ENCODE assay signal across 8 cellular contexts in genomic region chr22:36365020-36365411, GRCh38. TPM values are rescaled to one million over a fixed set of nuclear protein-coding genes. Genes with fewer than 3 reads are reported as not detected.
A peak's percentile ranks its signal among the peaks of the same experiment; 100 is the strongest.
DNase-seq lines count a peak whose midpoint lies in the region; ATAC-seq and TF ChIP-seq lines count a peak whose summit lies in the region.

No MANE protein-coding gene starts in this region.

- no peak for TF ChIP-seq CTCF in Calu3 (IDR thresholded peaks at IDR 0.05; ENCODE audit: unreplicated experiment)
- TF ChIP-seq CTCF in activated CD8-positive, alpha-beta T cell treated with anti-CD3 and anti-CD28 coated beads for 36 hours (IDR thresholded peaks at IDR 0.05) = no peak
- TF ChIP-seq CTCF in neural progenitor cell (IDR thresholded peaks at IDR 0.05) = no peak

- H3K4me2 ChIP-seq in neural progenitor cell = no peak overlapping the region

- CTCF ChIA-PET in Calu3 (lab: Charles Lee) = interaction anchor here (0.6 to 1.1 kb wide), 12 partner anchors 8 to 105 kb away, joined by 3 to 8 read pairs (median 4); partner anchors contain the start of gene MYH9
- CTCF ChIA-PET in activated CD8-positive, alpha-beta T cell treated with anti-CD3 and anti-CD28 coated beads for 36 hours (lab: Charles Lee) = interaction anchor here (1.0 to 4.0 kb wide), 16 partner anchors 10 to 126 kb away, joined by 3 to 28 read pairs (median 6); partner anchors contain the start of genes APOL2 and MYH9

- H3K27me3 ChIP-seq in neural progenitor cell = no peaks in the 10 kb centered on the region
- no peaks in the 10 kb centered on the region for H3K27me3 ChIP-seq in subcutaneous abdominal adipose tissue (ENCODE audit: control insufficient read depth in 5 of 5, insufficient read depth in 4 of 5, low read length in 5 of 5)

- no peaks in the 10 kb centered on the region for H3K27me3 Mint-ChIP-seq in Calu3 (ENCODE audit: unreplicated experiment)
- H3K27me3 Mint-ChIP-seq in IgD-negative memory B cell = no peaks in the 10 kb centered on the region
- no peaks in the 10 kb centered on the region for H3K27me3 Mint-ChIP-seq in activated CD8-positive, alpha-beta T cell treated with anti-CD3 and anti-CD28 coated beads for 36 hours
- H3K27me3 Mint-ChIP-seq in effector memory CD8-positive, alpha-beta T cell = no peaks in the 10 kb centered on the region
- peaks cover 4% of the 10 kb centered on the region for H3K27me3 Mint-ChIP-seq in neural progenitor cell (ENCODE audit: insufficient read depth, low read depth)

- peaks cover 93% of the 10 kb centered on the region for H4K20me1 ChIP-seq in neural progenitor cell (ENCODE audit: low read depth)

- H3K36me3 ChIP-seq in neural progenitor cell = no peaks in the 10 kb centered on the region
- peaks cover 0 to 14% (median 1%) of the 10 kb centered on the region in 5 donors for H3K36me3 ChIP-seq in subcutaneous abdominal adipose tissue (ENCODE audit: control insufficient read depth in 5 of 5, insufficient read depth in 5 of 5, low read length in 5 of 5)

- peak overlapping the region; percentile 65 for H3K27ac ChIP-seq in neural progenitor cell
- peak overlapping the region; percentile 79 for H3K27ac ChIP-seq in subcutaneous abdominal adipose tissue (ENCODE audit: low read depth, low read length)

- H3K9me3 Mint-ChIP-seq in Calu3 (ENCODE audit: low read depth, unreplicated experiment) (no peaks in the 10 kb centered on the region), IgD-negative memory B cell (no peaks in the 10 kb centered on the region), neural progenitor cell (no peaks in the 10 kb centered on the region)
- no peaks in the 10 kb centered on the region for H3K9me3 Mint-ChIP-seq in activated CD8-positive, alpha-beta T cell treated with anti-CD3 and anti-CD28 coated beads for 36 hours
- H3K9me3 Mint-ChIP-seq in effector memory CD8-positive, alpha-beta T cell = no peaks in the 10 kb centered on the region

- H3K9me3 ChIP-seq in neural progenitor cell (ENCODE audit: low read depth) (no peaks in the 10 kb centered on the region), subcutaneous abdominal adipose tissue (ENCODE audit: control insufficient read depth in 5 of 5, low read length in 5 of 5) (no peaks in the 10 kb centered on the region)

- DNase-seq in Calu3 = peak; percentile 78
- DNase-seq in activated CD8-positive, alpha-beta T cell treated with anti-CD3 and anti-CD28 coated beads for 36 hours = peak; percentile 97
- peak; percentile 86 to 88 (median 88) for DNase-seq in effector memory CD8-positive, alpha-beta T cell
- DNase-seq in neural progenitor cell (ENCODE audit: low spot score) = peak; percentile 46
- no peak for DNase-seq in COR-L47 (lab: John Stamatoyannopoulos, UW)

- POLR2A ChIA-PET in activated CD8-positive, alpha-beta T cell treated with anti-CD3 and anti-CD28 coated beads for 36 hours (lab: Charles Lee) = interaction anchor here (0.9 to 42.1 kb wide), 3 partner anchors 11 to 24 kb away, joined by 3 to 1125 read pairs (median 73); no protein-coding TSS in a partner anchor

- H3K79me2 ChIP-seq in neural progenitor cell (ENCODE audit: low read depth) = peaks cover 98% of the 10 kb centered on the region

- intact Hi-C loops in Calu3 (cut with micrococcal nuclease; ENCODE audit: unreplicated experiment) = no loop called here
- intact Hi-C loops in activated CD8-positive, alpha-beta T cell treated with anti-CD3 and anti-CD28 coated beads for 36 hours (cut with micrococcal nuclease) = loop anchor here (5.0 kb wide), 1 partner anchor 87 kb away; no protein-coding TSS in a partner anchor

- peak; percentile 88 for ATAC-seq in activated CD8-positive, alpha-beta T cell treated with anti-CD3 and anti-CD28 coated beads for 36 hours
- peak; percentile 89 for ATAC-seq in effector memory CD8-positive, alpha-beta T cell (replicated peaks)
- no peak for ATAC-seq in HG03520 (IDR thresholded peaks at IDR 0.05; ENCODE audit: unreplicated experiment)

- H3F3A ChIP-seq in neural progenitor cell (ENCODE audit: low read depth) = peaks cover 21% of the 10 kb centered on the region

- H3K4me1 Mint-ChIP-seq in Calu3 (ENCODE audit: low read depth, unreplicated experiment) (peaks cover 80% of the 10 kb centered on the region), IgD-negative memory B cell (peaks cover 43 to 84% (median 77%) of the 10 kb centered on the region in 3 donors), neural progenitor cell (peaks cover 81% of the 10 kb centered on the region)
- H3K4me1 Mint-ChIP-seq in activated CD8-positive, alpha-beta T cell treated with anti-CD3 and anti-CD28 coated beads for 36 hours (ENCODE audit: low read depth) = peaks cover 93% of the 10 kb centered on the region
- H3K4me1 Mint-ChIP-seq in effector memory CD8-positive, alpha-beta T cell (ENCODE audit: low read depth in 2 of 2) = peaks cover 89 to 91% of the 10 kb centered on the region in 2 donors

- H3K9ac ChIP-seq in neural progenitor cell = no peak overlapping the region
- no peak overlapping the region for H3K9ac ChIP-seq in subcutaneous abdominal adipose tissue (ENCODE audit: low read length in 5 of 5)

- H3K4me1 ChIP-seq in neural progenitor cell (peaks cover 87% of the 10 kb centered on the region), subcutaneous abdominal adipose tissue (ENCODE audit: control insufficient read depth in 5 of 5, insufficient read depth in 5 of 5, low read length in 5 of 5) (peaks cover 30 to 98% (median 80%) of the 10 kb centered on the region in 5 donors)

- H2AFZ ChIP-seq in neural progenitor cell (replicated peaks) = no peak overlapping the region

- no TSS peak for BruUV-seq in Calu3 (replicated peaks; lab: Mats Ljungman, UMichigan)

- H3K4me3 Mint-ChIP-seq in Calu3 (ENCODE audit: low read depth, unreplicated experiment) = peak overlapping the region; percentile 57
- H3K4me3 Mint-ChIP-seq in IgD-negative memory B cell = peak overlapping the region; percentile 16 to 87 (median 74)
- peak overlapping the region; percentile 69 for H3K4me3 Mint-ChIP-seq in activated CD8-positive, alpha-beta T cell treated with anti-CD3 and anti-CD28 coated beads for 36 hours
- peak overlapping the region; percentile 67 to 83 for H3K4me3 Mint-ChIP-seq in effector memory CD8-positive, alpha-beta T cell
- H3K4me3 Mint-ChIP-seq in neural progenitor cell = peak overlapping the region; percentile 17

- H3K36me3 Mint-ChIP-seq in Calu3 (ENCODE audit: insufficient read depth, unreplicated experiment) = peaks cover 70% of the 10 kb centered on the region
- H3K36me3 Mint-ChIP-seq in IgD-negative memory B cell = no peaks in the 10 kb centered on the region
- H3K36me3 Mint-ChIP-seq in activated CD8-positive, alpha-beta T cell treated with anti-CD3 and anti-CD28 coated beads for 36 hours (ENCODE audit: low read depth) = peaks cover 57% of the 10 kb centered on the region
- peaks cover 90% of the 10 kb centered on the region for H3K36me3 Mint-ChIP-seq in effector memory CD8-positive, alpha-beta T cell (ENCODE audit: insufficient read depth)
- peaks cover 4% of the 10 kb centered on the region for H3K36me3 Mint-ChIP-seq in neural progenitor cell

- peak overlapping the region; percentile 84 for H3K27ac Mint-ChIP-seq in Calu3 (ENCODE audit: unreplicated experiment)
- peak overlapping the region; percentile 56 to 99 (median 91) for H3K27ac Mint-ChIP-seq in IgD-negative memory B cell
- peak overlapping the region; percentile 98 for H3K27ac Mint-ChIP-seq in activated CD8-positive, alpha-beta T cell treated with anti-CD3 and anti-CD28 coated beads for 36 hours
- H3K27ac Mint-ChIP-seq in effector memory CD8-positive, alpha-beta T cell = peak overlapping the region; percentile 94 to 97
- H3K27ac Mint-ChIP-seq in neural progenitor cell = peak overlapping the region; percentile 64

- no peak overlapping the region for H3K4me3 ChIP-seq in neural progenitor cell
- no peak overlapping the region for H3K4me3 ChIP-seq in subcutaneous abdominal adipose tissue (ENCODE audit: low read depth in 1 of 5, low read length in 5 of 5)

RNA-seq across cellular contexts. Expression of gene MYH9, which starts 22.8 kb away (rescaled TPM):
- total RNA-seq in Calu3 (2022) (526 and 606 TPM in 2 replicates), neural progenitor cell (ENCODE audit: low replicate concordance) (77.2 and 189 TPM in 2 replicates)
- polyA plus RNA-seq in IgD-negative memory B cell = 231 TPM
- total RNA-seq in activated CD8-positive, alpha-beta T cell treated with anti-CD3 and anti-CD28 coated beads for 36 hours = 100 to 1,000 TPM; 624 to 679 TPM

Comparison
In these comparisons a context has a peak if more than half of its experiments do, and no peak if none do; other contexts are left out.
1. H3K4me3 Mint-ChIP-seq: peak in every context shown above with its lines; median percentile 75 in effector memory CD8-positive, alpha-beta T cell; 74 in IgD-negative memory B cell; 69 in activated CD8-positive, alpha-beta T cell treated with anti-CD3 and anti-CD28 coated beads for 36 hours; 57 in Calu3; 17 in neural progenitor cell.